17 cellular contexts compared by ENCODE assay signal in the genomic region with DNA sequence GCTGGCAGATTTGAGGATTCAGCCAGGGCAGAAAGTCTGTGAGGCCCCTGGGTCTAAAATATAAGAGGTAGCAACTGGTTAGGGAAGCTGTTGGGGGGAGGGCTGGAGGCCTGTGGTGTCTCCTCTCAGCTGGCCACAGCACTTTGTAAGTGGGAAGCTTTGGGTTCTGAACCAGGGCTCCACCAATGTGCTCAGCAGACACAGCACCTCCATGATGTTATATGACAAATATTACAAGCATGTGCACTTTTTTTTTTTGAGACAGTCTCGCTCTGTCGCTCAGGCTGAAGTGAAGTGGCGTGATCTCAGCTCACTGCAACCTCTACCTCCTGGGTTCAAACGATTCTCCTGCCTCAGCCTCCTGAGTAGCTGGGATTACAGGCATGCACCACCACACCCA. TPM values are rescaled to one million over a fixed set of nuclear protein-coding genes. Genes with fewer than 3 reads are reported as not detected.
A peak's percentile ranks its signal among the peaks of the same experiment; 100 is the strongest.
DNase-seq lines count a peak whose midpoint lies in the region; TF ChIP-seq lines count a peak whose summit lies in the region.
"Had no signal": no experiment of that assay in that cellular context is flagged by ENCODE, and none has a peak within 500 bp of the region (broad histone marks: within the 10 kb centered on the region; RNA-seq: fewer than 3 reads in every experiment).

No MANE protein-coding gene starts in this region.

- in situ Hi-C loops in Caki2 (cut with HindIII; ENCODE audit: low pct_unique_long_range_greater_than_20kb, low sequenced_read_pairs): no loop called here

- POLR2A ChIA-PET in RWPE1 (lab: Yijun Ruan, JAX; ENCODE audit: low non-redundant PET): no interaction called here

- DNase-seq in Caki2 (ENCODE audit: low read depth): peak; percentile 57
- no peak for DNase-seq in RWPE1 (ENCODE audit: low spot score)
- peak; percentile 85 for DNase-seq in kidney tubule cell (ENCODE audit: low spot score)
- no peak for DNase-seq in substantia nigra (lab: John Stamatoyannopoulos, UW)
- no peak for DNase-seq in D341Med (ENCODE audit: low spot score)
- DNase-seq in stimulated activated CD4-positive, alpha-beta T cell treated with anti-CD3 and anti-CD28 coated beads, Interleukin-4, amount 100 ng/mL, for 4 hours: no peak
- DNase-seq in NCI-H82 treated with DMSO at 0.1 percent for 48 hours (lab: John Stamatoyannopoulos, UW; ENCODE audit: unreplicated experiment): no peak
- DNase-seq: C1 segment of cervical spinal cord; CD8-positive, alpha-beta memory T cell; DMS79 treated with DMSO at 0.1 percent for 48 hours; NCI-H1417 treated with DMSO at 0.1 percent for 48 hours; NCI-H2029; NCI-H2171; NK-92 treated with Interleukin-12 subunit alpha and Interleukin-12 subunit beta, amount 100 ng/mL, for 24 hours; SHP77 treated with DMSO at 0.1 percent for 48 hours; SK-N-SH had no signal

- H3K27ac ChIP-seq in RWPE1 (peak overlapping the region; percentile 49), substantia nigra (ENCODE audit: low read depth, low read length, poor library complexity, severe bottlenecking) (peak overlapping the region; percentile 58)
- H3K27ac ChIP-seq: KMS-11 had no signal

- no peak for TF ChIP-seq CTCF in RWPE1 (conservative IDR thresholded peaks at IDR 0.05; ENCODE audit: low read depth)

- CTCF ChIA-PET in RWPE1 (lab: Yijun Ruan, JAX): interaction anchor here (1.0 kb wide), 1 partner anchor 14 kb away, joined by 3 read pairs; no protein-coding TSS in a partner anchor

RNA-seq across cellular contexts. Expression of gene ARHGAP1, which starts 8.0 kb away (rescaled TPM):
- 6.1 and 9.4 TPM in 2 replicates for total RNA-seq in Caki2 (2014; rRNA removed; shearing (Covaris generic); ENCODE audit: low replicate concordance)

RNA-seq across cellular contexts. Expression of gene ZNF408, which starts 8.4 kb away (rescaled TPM):
- 12.2 and 21.8 TPM in 2 replicates for total RNA-seq in Caki2 (2014; rRNA removed; shearing (Covaris generic); ENCODE audit: low replicate concordance)

RNA-seq across cellular contexts. Expression of gene F2, which starts 26.6 kb away (rescaled TPM):
- 0.71 TPM in 1 of 2 replicates, not detected in the other for total RNA-seq in Caki2 (2014; rRNA removed; shearing (Covaris generic); ENCODE audit: low replicate concordance)
- total RNA-seq: CD8-positive, alpha-beta memory T cell had no signal

Comparison
In these comparisons a context has a peak if more than half of its experiments do, and no peak if none do; other contexts are left out.
1. DNase-seq: peak in Caki2 (single experiment) and kidney tubule cell (single experiment); none in RWPE1 (single experiment), substantia nigra (0 of 49), D341Med (single experiment), stimulated activated CD4-positive, alpha-beta T cell treated with anti-CD3 and anti-CD28 coated beads, Interleukin-4, amount 100 ng/mL, for 4 hours (0 of 2) and NCI-H82 treated with DMSO at 0.1 percent for 48 hours (single experiment).